Comparison of ENCODE assay signal across 18 cellular contexts in genomic region chr6:51411726-51412125, GRCh38.
"Had no signal": no experiment of that assay in that cellular context is flagged by ENCODE, and none has a peak within 500 bp of the region (broad histone marks: within the 10 kb centered on the region; RNA-seq: fewer than 3 reads in every experiment).

No MANE protein-coding gene starts in this region.

- H3K9ac ChIP-seq: KMS-11 had no signal

- H3K4me3 ChIP-seq: K562 had no signal

- H3K4me2 ChIP-seq: KMS-11 had no signal

- H3K27ac ChIP-seq: KMS-11, RWPE1 had no signal

- DNase-seq: Kasumi-1, MV-4-11, NCI-H1048, NCI-H1105, NCI-H1417, NCI-H146, NCI-H1694 treated with DMSO at 0.1 percent for 48 hours, NCI-H1930, NCI-H2081, NCI-H2107, NCI-H2227 treated with DMSO at 0.1 percent for 48 hours, NCI-H524, NCI-H69, NCI-H774, SHP77 had no signal
